ENCODE assay signal across 8 cellular contexts in genomic region chr20:3811421-3812258, GRCh38. TPM values are rescaled to one million over a fixed set of nuclear protein-coding genes. Genes with fewer than 3 reads are reported as not detected.
DNase-seq lines count a peak whose midpoint lies in the region; ATAC-seq and TF ChIP-seq lines count a peak whose summit lies in the region.

No MANE protein-coding gene starts in this region.

- H3K4me3 ChIP-seq in choroid plexus epithelial cell (ENCODE audit: low read depth, low read length) (peak overlapping the region; percentile 38), lower leg skin (ENCODE audit: low read depth, poor library complexity, severe bottlenecking) (peak overlapping the region; percentile 27)

- no peak for TF ChIP-seq CTCF in choroid plexus epithelial cell (conservative IDR thresholded peaks at IDR 0.05; ENCODE audit: low read depth, low read length)
- TF ChIP-seq CTCF in lower leg skin (IDR thresholded peaks at IDR 0.05), result no peak

- no peak for ATAC-seq in GM19395 (IDR thresholded peaks at IDR 0.05; ENCODE audit: unreplicated experiment)

- TF ChIP-seq POLR2A in lower leg skin (IDR thresholded peaks at IDR 0.05), result no peak

- 0 to 1% methylated on average over 17 to 20 of the region's 20 CpGs for WGBS in lower leg skin, 2 donors

- intact Hi-C loops in lower leg skin (cut with DNase I; ENCODE audit: low total_unique reads), result no loop called here

- DNase-seq in GOT3 (lab: John Stamatoyannopoulos, UW) (peak; percentile 99), NCI-H345 (lab: John Stamatoyannopoulos, UW) (peak; percentile 98), choroid plexus epithelial cell (ENCODE audit: low read depth) (peak; percentile 99), lower leg skin (ENCODE audit: low spot score in 2 of 2) (peak; percentile 97 to 100)
- DNase-seq in activated CD4-positive, alpha-beta T cell treated with anti-CD3 and anti-CD28 coated beads, Interleukin-2, amount 50 U/mL, for 24 hours (ENCODE audit: low read depth in 1 of 2, low spot score in 1 of 2), result peak; percentile 76 to 88
- DNase-seq in stimulated activated CD4-positive, alpha-beta T cell treated with anti-CD3 and anti-CD28 coated beads, Interleukin-4, amount 100 ng/mL, for 24 hours, result peak; percentile 93
- DNase-seq in NK-92 treated with Interleukin-12 subunit alpha and Interleukin-12 subunit beta, amount 100 ng/mL, for 24 hours (lab: John Stamatoyannopoulos, UW), result no peak

RNA-seq across cellular contexts. Expression of gene AP5S1, which starts 8.7 kb away (rescaled TPM):
- 10 to 100 TPM in 2 of 4 donors, 1 to 10 TPM in 2; 7.7 to 16.8 (median 10.5) TPM for total RNA-seq in lower leg skin

RNA-seq across cellular contexts. Expression of gene CDC25B, which starts 15.5 kb away (rescaled TPM):
- 10 to 100 TPM; 13.5 to 23.2 (median 18.5) TPM for total RNA-seq in lower leg skin

RNA-seq across cellular contexts. Expression of gene CENPB, which starts 25.1 kb away (rescaled TPM):
- 100 to 1,000 TPM in 2 of 4 donors, 10 to 100 TPM in 2; 94.4 to 109 (median 99.8) TPM for total RNA-seq in lower leg skin

RNA-seq across cellular contexts. Expression of gene SPEF1, which starts 30.4 kb away (rescaled TPM):
- total RNA-seq in lower leg skin, result under 1 TPM in 1 of 4 donors, not detected in 3; 0.13 TPM

RNA-seq across cellular contexts. Expression of gene MAVS, which starts 35.0 kb away (rescaled TPM):
- total RNA-seq in lower leg skin, result 10 to 100 TPM; 17.2 to 28.2 (median 27.1) TPM
